In the genomic region with DNA sequence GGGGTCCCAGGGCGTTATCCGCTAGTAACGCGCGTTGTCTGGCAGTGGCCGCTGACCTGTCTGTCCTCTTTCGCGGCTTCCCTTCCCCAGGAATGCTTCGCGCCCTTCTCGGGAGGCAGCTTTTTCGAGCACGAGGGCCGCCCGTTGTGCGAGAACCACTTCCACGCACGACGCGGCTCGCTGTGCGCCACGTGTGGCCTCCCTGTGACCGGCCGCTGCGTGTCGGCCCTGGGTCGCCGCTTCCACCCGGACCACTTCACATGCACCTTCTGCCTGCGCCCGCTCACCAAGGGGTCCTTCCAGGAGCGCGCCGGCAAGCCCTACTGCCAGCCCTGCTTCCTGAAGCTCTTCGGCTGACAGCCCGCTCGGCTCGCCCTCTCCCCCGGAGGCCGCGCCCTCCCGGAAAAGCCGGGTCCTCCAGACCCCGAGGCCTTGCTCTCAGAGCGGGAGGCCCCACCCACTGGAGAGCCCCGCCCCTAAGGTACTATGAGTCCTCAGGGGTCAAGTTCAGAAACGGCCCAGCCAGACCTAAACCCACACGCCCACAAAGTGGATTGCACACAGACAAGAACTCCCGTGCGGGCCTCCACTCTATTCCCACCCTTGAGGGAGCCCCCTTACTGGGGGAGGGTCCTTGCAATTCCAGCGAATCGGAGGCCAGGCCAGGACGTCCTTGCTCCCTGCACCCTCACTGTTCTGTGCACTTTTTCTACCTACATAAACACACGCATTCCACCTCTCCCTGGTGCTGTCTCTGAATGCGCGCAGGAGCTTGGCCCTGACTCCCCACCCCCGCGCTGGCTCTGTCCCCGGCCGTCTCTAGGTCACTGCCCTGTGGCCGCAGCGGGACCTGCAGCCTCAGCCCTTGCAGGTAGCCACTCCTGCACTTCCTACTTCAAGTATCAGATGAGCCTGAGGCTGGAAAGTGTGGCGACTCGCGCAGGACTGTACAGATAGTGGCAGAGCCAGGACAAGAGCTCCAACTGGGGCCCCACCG, we compare ENCODE assay signal across 1 cellular context.
TF ChIP-seq lines count a peak whose summit lies in the region.

No MANE protein-coding gene starts in this region.

TF ChIP-seq in K562, 482 proteins besides CTCF, POLR2A, EP300 and RAD21 (continues in another document):
- TF ChIP-seq GABPB2 (CRISPR knock-in tag; conservative IDR thresholded peaks at IDR 0.05) = no peak
- TF ChIP-seq GATAD2A (IDR thresholded peaks at IDR 0.05) = no peak
- TF ChIP-seq NUFIP1 (IDR thresholded peaks at IDR 0.05; ENCODE audit: partially characterized antibody) = no peak
- no peak for TF ChIP-seq BCL6 (CRISPR knock-in tag; IDR thresholded peaks at IDR 0.05)
- TF ChIP-seq GTF2F1 (IDR thresholded peaks at IDR 0.05; ENCODE audit: low read depth, low read length) = no peak
- no peak for TF ChIP-seq TEAD4 (IDR thresholded peaks at IDR 0.05; ENCODE audit: low read length)
- no peak for TF ChIP-seq TEAD4 (CRISPR knock-in tag; IDR thresholded peaks at IDR 0.05; ENCODE audit: borderline replicate concordance)
- TF ChIP-seq ZNF436 (CRISPR knock-in tag; IDR thresholded peaks at IDR 0.05) = no peak
- TF ChIP-seq, protein P1, sequence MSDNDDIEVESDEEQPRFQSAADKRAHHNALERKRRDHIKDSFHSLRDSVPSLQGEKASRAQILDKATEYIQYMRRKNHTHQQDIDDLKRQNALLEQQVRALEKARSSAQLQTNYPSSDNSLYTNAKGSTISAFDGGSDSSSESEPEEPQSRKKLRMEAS (CRISPR knock-in tag; IDR thresholded peaks at IDR 0.05) = peak; percentile 81; the same call in 1 of the 2 replicates
- TF ChIP-seq ZNF766 (CRISPR knock-in tag; conservative IDR thresholded peaks at IDR 0.05) = no peak
- peak; percentile 54; the same call in 1 of the 2 replicates for TF ChIP-seq PHF8 (IDR thresholded peaks at IDR 0.05; ENCODE audit: borderline replicate concordance, low read length)
- no peak for TF ChIP-seq NCOA4 (IDR thresholded peaks at IDR 0.05; ENCODE audit: partially characterized antibody)
- TF ChIP-seq, protein P2, sequence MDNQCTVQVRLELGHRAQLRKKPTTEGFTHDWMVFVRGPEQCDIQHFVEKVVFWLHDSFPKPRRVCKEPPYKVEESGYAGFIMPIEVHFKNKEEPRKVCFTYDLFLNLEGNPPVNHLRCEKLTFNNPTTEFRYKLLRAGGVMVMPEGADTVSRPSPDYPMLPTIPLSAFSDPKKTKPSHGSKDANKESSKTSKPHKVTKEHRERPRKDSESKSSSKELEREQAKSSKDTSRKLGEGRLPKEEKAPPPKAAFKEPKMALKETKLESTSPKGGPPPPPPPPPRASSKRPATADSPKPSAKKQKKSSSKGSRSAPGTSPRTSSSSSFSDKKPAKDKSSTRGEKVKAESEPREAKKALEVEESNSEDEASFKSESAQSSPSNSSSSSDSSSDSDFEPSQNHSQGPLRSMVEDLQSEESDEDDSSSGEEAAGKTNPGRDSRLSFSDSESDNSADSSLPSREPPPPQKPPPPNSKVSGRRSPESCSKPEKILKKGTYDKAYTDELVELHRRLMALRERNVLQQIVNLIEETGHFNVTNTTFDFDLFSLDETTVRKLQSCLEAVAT (IDR thresholded peaks at IDR 0.05) = no peak
- TF ChIP-seq, protein P3, sequence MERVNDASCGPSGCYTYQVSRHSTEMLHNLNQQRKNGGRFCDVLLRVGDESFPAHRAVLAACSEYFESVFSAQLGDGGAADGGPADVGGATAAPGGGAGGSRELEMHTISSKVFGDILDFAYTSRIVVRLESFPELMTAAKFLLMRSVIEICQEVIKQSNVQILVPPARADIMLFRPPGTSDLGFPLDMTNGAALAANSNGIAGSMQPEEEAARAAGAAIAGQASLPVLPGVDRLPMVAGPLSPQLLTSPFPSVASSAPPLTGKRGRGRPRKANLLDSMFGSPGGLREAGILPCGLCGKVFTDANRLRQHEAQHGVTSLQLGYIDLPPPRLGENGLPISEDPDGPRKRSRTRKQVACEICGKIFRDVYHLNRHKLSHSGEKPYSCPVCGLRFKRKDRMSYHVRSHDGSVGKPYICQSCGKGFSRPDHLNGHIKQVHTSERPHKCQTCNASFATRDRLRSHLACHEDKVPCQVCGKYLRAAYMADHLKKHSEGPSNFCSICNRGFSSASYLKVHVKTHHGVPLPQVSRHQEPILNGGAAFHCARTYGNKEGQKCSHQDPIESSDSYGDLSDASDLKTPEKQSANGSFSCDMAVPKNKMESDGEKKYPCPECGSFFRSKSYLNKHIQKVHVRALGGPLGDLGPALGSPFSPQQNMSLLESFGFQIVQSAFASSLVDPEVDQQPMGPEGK (CRISPR knock-in tag; IDR thresholded peaks at IDR 0.05; ENCODE audit: borderline replicate concordance) = no peak
- TF ChIP-seq NCOA1 (IDR thresholded peaks at IDR 0.05; ENCODE audit: low read depth) = no peak
- peak; percentile 27 for TF ChIP-seq HMGN3 (IDR thresholded peaks at IDR 0.05; ENCODE audit: borderline replicate concordance, extremely low read depth, insufficient read length, low read depth, low read length)
- no peak for TF ChIP-seq HNRNPK (IDR thresholded peaks at IDR 0.05; ENCODE audit: low read depth, low read length, poor library complexity, severe bottlenecking)
- no peak; the same call in 1 of the 2 replicates for TF ChIP-seq RFX1 (IDR thresholded peaks at IDR 0.05)
- TF ChIP-seq, protein P4, sequence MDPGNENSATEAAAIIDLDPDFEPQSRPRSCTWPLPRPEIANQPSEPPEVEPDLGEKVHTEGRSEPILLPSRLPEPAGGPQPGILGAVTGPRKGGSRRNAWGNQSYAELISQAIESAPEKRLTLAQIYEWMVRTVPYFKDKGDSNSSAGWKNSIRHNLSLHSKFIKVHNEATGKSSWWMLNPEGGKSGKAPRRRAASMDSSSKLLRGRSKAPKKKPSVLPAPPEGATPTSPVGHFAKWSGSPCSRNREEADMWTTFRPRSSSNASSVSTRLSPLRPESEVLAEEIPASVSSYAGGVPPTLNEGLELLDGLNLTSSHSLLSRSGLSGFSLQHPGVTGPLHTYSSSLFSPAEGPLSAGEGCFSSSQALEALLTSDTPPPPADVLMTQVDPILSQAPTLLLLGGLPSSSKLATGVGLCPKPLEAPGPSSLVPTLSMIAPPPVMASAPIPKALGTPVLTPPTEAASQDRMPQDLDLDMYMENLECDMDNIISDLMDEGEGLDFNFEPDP (CRISPR knock-in tag; IDR thresholded peaks at IDR 0.05) = no peak
- TF ChIP-seq CREM (IDR thresholded peaks at IDR 0.05; ENCODE audit: low read depth) = peak; percentile 38; the same call in 1 of the 2 replicates
- TF ChIP-seq, protein P5, sequence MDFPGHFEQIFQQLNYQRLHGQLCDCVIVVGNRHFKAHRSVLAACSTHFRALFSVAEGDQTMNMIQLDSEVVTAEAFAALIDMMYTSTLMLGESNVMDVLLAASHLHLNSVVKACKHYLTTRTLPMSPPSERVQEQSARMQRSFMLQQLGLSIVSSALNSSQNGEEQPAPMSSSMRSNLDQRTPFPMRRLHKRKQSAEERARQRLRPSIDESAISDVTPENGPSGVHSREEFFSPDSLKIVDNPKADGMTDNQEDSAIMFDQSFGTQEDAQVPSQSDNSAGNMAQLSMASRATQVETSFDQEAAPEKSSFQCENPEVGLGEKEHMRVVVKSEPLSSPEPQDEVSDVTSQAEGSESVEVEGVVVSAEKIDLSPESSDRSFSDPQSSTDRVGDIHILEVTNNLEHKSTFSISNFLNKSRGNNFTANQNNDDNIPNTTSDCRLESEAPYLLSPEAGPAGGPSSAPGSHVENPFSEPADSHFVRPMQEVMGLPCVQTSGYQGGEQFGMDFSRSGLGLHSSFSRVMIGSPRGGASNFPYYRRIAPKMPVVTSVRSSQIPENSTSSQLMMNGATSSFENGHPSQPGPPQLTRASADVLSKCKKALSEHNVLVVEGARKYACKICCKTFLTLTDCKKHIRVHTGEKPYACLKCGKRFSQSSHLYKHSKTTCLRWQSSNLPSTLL (IDR thresholded peaks at IDR 0.05) = no peak
- TF ChIP-seq, protein P6, sequence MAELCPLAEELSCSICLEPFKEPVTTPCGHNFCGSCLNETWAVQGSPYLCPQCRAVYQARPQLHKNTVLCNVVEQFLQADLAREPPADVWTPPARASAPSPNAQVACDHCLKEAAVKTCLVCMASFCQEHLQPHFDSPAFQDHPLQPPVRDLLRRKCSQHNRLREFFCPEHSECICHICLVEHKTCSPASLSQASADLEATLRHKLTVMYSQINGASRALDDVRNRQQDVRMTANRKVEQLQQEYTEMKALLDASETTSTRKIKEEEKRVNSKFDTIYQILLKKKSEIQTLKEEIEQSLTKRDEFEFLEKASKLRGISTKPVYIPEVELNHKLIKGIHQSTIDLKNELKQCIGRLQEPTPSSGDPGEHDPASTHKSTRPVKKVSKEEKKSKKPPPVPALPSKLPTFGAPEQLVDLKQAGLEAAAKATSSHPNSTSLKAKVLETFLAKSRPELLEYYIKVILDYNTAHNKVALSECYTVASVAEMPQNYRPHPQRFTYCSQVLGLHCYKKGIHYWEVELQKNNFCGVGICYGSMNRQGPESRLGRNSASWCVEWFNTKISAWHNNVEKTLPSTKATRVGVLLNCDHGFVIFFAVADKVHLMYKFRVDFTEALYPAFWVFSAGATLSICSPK (IDR thresholded peaks at IDR 0.05; ENCODE audit: borderline replicate concordance) = no peak
- 0 out of 2 replicates have a peak, but pooled peaks have one; percentile 28 for TF ChIP-seq LARP7 (IDR thresholded peaks at IDR 0.05)
- TF ChIP-seq SAFB (IDR thresholded peaks at IDR 0.05; ENCODE audit: borderline replicate concordance, low read depth, low read length) = peak; percentile 80
- TF ChIP-seq EZH2 (IDR thresholded peaks at IDR 0.05; ENCODE audit: borderline replicate concordance, low read depth, low read length) = no peak
- TF ChIP-seq SP2 (IDR thresholded peaks at IDR 0.05; ENCODE audit: extremely low read depth, low read depth, low read length, poor library complexity, severe bottlenecking) = no peak
- TF ChIP-seq, protein P7, sequence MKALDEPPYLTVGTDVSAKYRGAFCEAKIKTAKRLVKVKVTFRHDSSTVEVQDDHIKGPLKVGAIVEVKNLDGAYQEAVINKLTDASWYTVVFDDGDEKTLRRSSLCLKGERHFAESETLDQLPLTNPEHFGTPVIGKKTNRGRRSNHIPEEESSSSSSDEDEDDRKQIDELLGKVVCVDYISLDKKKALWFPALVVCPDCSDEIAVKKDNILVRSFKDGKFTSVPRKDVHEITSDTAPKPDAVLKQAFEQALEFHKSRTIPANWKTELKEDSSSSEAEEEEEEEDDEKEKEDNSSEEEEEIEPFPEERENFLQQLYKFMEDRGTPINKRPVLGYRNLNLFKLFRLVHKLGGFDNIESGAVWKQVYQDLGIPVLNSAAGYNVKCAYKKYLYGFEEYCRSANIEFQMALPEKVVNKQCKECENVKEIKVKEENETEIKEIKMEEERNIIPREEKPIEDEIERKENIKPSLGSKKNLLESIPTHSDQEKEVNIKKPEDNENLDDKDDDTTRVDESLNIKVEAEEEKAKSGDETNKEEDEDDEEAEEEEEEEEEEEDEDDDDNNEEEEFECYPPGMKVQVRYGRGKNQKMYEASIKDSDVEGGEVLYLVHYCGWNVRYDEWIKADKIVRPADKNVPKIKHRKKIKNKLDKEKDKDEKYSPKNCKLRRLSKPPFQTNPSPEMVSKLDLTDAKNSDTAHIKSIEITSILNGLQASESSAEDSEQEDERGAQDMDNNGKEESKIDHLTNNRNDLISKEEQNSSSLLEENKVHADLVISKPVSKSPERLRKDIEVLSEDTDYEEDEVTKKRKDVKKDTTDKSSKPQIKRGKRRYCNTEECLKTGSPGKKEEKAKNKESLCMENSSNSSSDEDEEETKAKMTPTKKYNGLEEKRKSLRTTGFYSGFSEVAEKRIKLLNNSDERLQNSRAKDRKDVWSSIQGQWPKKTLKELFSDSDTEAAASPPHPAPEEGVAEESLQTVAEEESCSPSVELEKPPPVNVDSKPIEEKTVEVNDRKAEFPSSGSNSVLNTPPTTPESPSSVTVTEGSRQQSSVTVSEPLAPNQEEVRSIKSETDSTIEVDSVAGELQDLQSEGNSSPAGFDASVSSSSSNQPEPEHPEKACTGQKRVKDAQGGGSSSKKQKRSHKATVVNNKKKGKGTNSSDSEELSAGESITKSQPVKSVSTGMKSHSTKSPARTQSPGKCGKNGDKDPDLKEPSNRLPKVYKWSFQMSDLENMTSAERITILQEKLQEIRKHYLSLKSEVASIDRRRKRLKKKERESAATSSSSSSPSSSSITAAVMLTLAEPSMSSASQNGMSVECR (CRISPR knock-in tag; IDR thresholded peaks at IDR 0.05) = no peak; the same call in 1 of the 2 replicates
- 0 out of 4 replicates have a peak, but pooled peaks have one; percentile 13 to 18 for TF ChIP-seq TRIM24 (IDR thresholded peaks at IDR 0.05)
- no peak for TF ChIP-seq ZNF717 (CRISPR knock-in tag; IDR thresholded peaks at IDR 0.05)
- no peak; the same call in 1 of the 2 replicates for TF ChIP-seq KAT7 (CRISPR knock-in tag; IDR thresholded peaks at IDR 0.05; ENCODE audit: borderline replicate concordance)
- no peak for TF ChIP-seq ZNF764 (CRISPR knock-in tag; IDR thresholded peaks at IDR 0.05; ENCODE audit: low read depth)
- peak; percentile 47; the same call in 1 of the 2 replicates for TF ChIP-seq ZNF583 (CRISPR knock-in tag; IDR thresholded peaks at IDR 0.05)
- TF ChIP-seq SIRT6 (IDR thresholded peaks at IDR 0.05; ENCODE audit: low read depth, low read length) = no peak
- no peak for TF ChIP-seq DMBX1 (CRISPR knock-in tag; IDR thresholded peaks at IDR 0.05; ENCODE audit: borderline replicate concordance)
- TF ChIP-seq FOXK2 (conservative IDR thresholded peaks at IDR 0.05 in 1 of 2, IDR thresholded peaks at IDR 0.05 in 1 of 2; ENCODE audit: low read depth in 2 of 2) = no peak
- TF ChIP-seq NR2C1 (IDR thresholded peaks at IDR 0.05) = peak; percentile 64
- 0 out of 2 replicates have a peak, but pooled peaks have one; percentile 42 for TF ChIP-seq NR2C1 (tag; IDR thresholded peaks at IDR 0.05)
- no peak for TF ChIP-seq CREB1 (IDR thresholded peaks at IDR 0.05)
- TF ChIP-seq CREB1 (CRISPR knock-in tag; IDR thresholded peaks at IDR 0.05) = no peak; the same call in 1 of the 2 replicates
- TF ChIP-seq, protein P8, sequence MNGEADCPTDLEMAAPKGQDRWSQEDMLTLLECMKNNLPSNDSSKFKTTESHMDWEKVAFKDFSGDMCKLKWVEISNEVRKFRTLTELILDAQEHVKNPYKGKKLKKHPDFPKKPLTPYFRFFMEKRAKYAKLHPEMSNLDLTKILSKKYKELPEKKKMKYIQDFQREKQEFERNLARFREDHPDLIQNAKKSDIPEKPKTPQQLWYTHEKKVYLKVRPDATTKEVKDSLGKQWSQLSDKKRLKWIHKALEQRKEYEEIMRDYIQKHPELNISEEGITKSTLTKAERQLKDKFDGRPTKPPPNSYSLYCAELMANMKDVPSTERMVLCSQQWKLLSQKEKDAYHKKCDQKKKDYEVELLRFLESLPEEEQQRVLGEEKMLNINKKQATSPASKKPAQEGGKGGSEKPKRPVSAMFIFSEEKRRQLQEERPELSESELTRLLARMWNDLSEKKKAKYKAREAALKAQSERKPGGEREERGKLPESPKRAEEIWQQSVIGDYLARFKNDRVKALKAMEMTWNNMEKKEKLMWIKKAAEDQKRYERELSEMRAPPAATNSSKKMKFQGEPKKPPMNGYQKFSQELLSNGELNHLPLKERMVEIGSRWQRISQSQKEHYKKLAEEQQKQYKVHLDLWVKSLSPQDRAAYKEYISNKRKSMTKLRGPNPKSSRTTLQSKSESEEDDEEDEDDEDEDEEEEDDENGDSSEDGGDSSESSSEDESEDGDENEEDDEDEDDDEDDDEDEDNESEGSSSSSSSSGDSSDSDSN (IDR thresholded peaks at IDR 0.05; ENCODE audit: borderline replicate concordance in 1 of 2, low read depth in 2 of 2, low read length in 2 of 2) = no peak
